25 cellular contexts compared by ENCODE assay signal in the genomic region with DNA sequence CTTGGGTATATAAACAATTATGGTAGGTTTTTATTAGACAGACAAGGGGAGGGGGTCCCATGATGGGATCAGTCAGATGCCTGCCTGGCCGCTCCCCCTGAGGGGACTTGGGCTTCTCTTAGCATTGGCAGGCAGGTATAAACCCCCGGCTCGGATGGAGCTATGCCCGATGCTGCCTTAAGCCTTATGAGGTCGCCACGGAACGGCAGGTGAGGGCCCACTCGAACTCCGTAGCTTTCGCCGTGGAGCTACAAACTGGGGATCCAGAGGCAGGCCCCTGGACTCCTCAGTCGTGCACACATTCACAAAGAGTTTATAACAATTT.
DNase-seq lines count a peak whose midpoint lies in the region; ATAC-seq and TF ChIP-seq lines count a peak whose summit lies in the region.
"Had no signal": no experiment of that assay in that cellular context is flagged by ENCODE, and none has a peak within 500 bp of the region (broad histone marks: within the 10 kb centered on the region; RNA-seq: fewer than 3 reads in every experiment).

No MANE protein-coding gene starts in this region.

- H3K9ac ChIP-seq in ES-I3 (ENCODE audit: low read depth, low read length) = peak overlapping the region; percentile 44; the same call in 1 of the 2 replicates
- peak overlapping the region; percentile 57 for H3K9ac ChIP-seq in mesendoderm (ENCODE audit: low read length)

- WGBS in mesendoderm (ENCODE audit: extremely low coverage, insufficient coverage, low lambda C conversion rate) = no CpG with 5 or more reads among the region's 12 CpGs
- 4% methylated on average over 12 of the region's 12 CpGs for WGBS in suprapubic skin

- no peaks in the 10 kb centered on the region for H3K9me3 ChIP-seq in ES-I3 (ENCODE audit: control insufficient read depth, insufficient read depth, low read length)
- no peaks in the 10 kb centered on the region for H3K9me3 ChIP-seq in suprapubic skin
- H3K9me3 ChIP-seq: colonic mucosa, ovary, right atrium auricular region, transverse colon had no signal

- no peak overlapping the region for H3K4ac ChIP-seq in mesendoderm (ENCODE audit: low read depth, low read length)

- H3K4me3 ChIP-seq in mesendoderm (ENCODE audit: low read length) (no peak overlapping the region), suprapubic skin (no peak overlapping the region)
- H3K4me3 ChIP-seq: colonic mucosa, ovary, right atrium auricular region, stomach, transverse colon had no signal

- no peak overlapping the region for H2BK15ac ChIP-seq in mesendoderm (replicated peaks; ENCODE audit: low read depth)

- no peak overlapping the region for H2BK5ac ChIP-seq in mesendoderm (ENCODE audit: low read length)

- H3K56ac ChIP-seq in mesendoderm (ENCODE audit: low read length) = peak overlapping the region; percentile 73

- H3K4me3 Mint-ChIP-seq in T-helper 2 cell treated with Interferon-gamma antibody and Interleukin-4, amounts not matched to agents 5 μg/mL and 100 μg/mL, for 36 hours = peak overlapping the region; percentile 54
- no peak overlapping the region for H3K4me3 Mint-ChIP-seq in activated T-helper 2 cell treated with anti-CD3 and anti-CD28 coated beads, Interferon-gamma antibody, Interleukin-2, Interleukin-4, amounts not matched to agents 10 μg/mL and 5 μg/mL and 100 μg/mL, durations not matched to agents 14 hours and 24 hours and 36 hours (ENCODE audit: low read depth)

- no peak for DNase-seq in T-helper 2 cell treated with Interferon-gamma antibody and Interleukin-4, amounts not matched to agents 5 μg/mL and 100 μg/mL, for 36 hours (ENCODE audit: low spot score)
- DNase-seq in T-helper 2 cell (no peak), mesendoderm (no peak), suprapubic skin (ENCODE audit: low spot score in 2 of 2) (no peak), cerebellum (ENCODE audit: low spot score) (no peak)
- DNase-seq in activated T-helper 2 cell treated with anti-CD3 and anti-CD28 coated beads, Interferon-gamma antibody, Interleukin-2, Interleukin-4, amounts not matched to agents 10 μg/mL and 5 μg/mL and 100 μg/mL, durations not matched to agents 14 hours and 24 hours and 36 hours (ENCODE audit: low spot score) = no peak
- DNase-seq: 8988T; activated CD4-positive, alpha-beta T cell treated with anti-CD3 and anti-CD28 coated beads for 48 hours; activated T-cell treated with anti-CD3 and anti-CD28 coated beads for 4 hours; colonic mucosa; DMS79 treated with DMSO at 0.1 percent for 48 hours; IMR-90; natural killer cell; NCI-H2081 treated with DMSO at 0.1 percent for 48 hours; NCI-H82; OCI-M1; ovary; stimulated activated CD4-positive, alpha-beta T cell treated with anti-CD3 and anti-CD28 coated beads, Interleukin-4, amount 100 ng/mL, for 24 hours; stomach; transverse colon had no signal

- no peaks in the 10 kb centered on the region for H3K79me1 ChIP-seq in mesendoderm (ENCODE audit: low read length)

- H3K23ac ChIP-seq in mesendoderm (ENCODE audit: low read length) = no peak overlapping the region

- H3K27me3 ChIP-seq in mesendoderm (ENCODE audit: insufficient read depth, low read length, poor library complexity) (peaks cover 51% of the 10 kb centered on the region), suprapubic skin (peaks cover 100% of the 10 kb centered on the region)
- H3K27me3 ChIP-seq: ovary had no signal

- no peak overlapping the region for H2AK5ac ChIP-seq in mesendoderm (ENCODE audit: low read length)

- no peak for TF ChIP-seq POLR2A in suprapubic skin (IDR thresholded peaks at IDR 0.05)

- H3K18ac ChIP-seq in mesendoderm (ENCODE audit: low read length) = peak overlapping the region; percentile 95

- no peak overlapping the region for H3K27ac ChIP-seq in mesendoderm (ENCODE audit: low read depth, low read length)
- H3K27ac ChIP-seq in suprapubic skin = no peak overlapping the region
- H3K27ac ChIP-seq: colonic mucosa, ovary, right atrium auricular region, stomach, transverse colon had no signal

- H3K36me3 Mint-ChIP-seq in T-helper 2 cell treated with Interferon-gamma antibody and Interleukin-4, amounts not matched to agents 5 μg/mL and 100 μg/mL, for 36 hours (ENCODE audit: low read depth) = peaks cover 6% of the 10 kb centered on the region
- peaks cover 10% of the 10 kb centered on the region for H3K36me3 Mint-ChIP-seq in activated T-helper 2 cell treated with anti-CD3 and anti-CD28 coated beads, Interferon-gamma antibody, Interleukin-2, Interleukin-4, amounts not matched to agents 10 μg/mL and 5 μg/mL and 100 μg/mL, durations not matched to agents 14 hours and 24 hours and 36 hours (ENCODE audit: low read depth)
- H3K36me3 Mint-ChIP-seq: brain had no signal

- peak overlapping the region; percentile 73 for H3K27ac Mint-ChIP-seq in T-helper 2 cell treated with Interferon-gamma antibody and Interleukin-4, amounts not matched to agents 5 μg/mL and 100 μg/mL, for 36 hours
- peak overlapping the region; percentile 36 for H3K27ac Mint-ChIP-seq in activated T-helper 2 cell treated with anti-CD3 and anti-CD28 coated beads, Interferon-gamma antibody, Interleukin-2, Interleukin-4, amounts not matched to agents 10 μg/mL and 5 μg/mL and 100 μg/mL, durations not matched to agents 14 hours and 24 hours and 36 hours
- H3K27ac Mint-ChIP-seq: brain had no signal

- H3K36me3 ChIP-seq in ES-I3 (ENCODE audit: insufficient read depth, low read length) (no peaks in the 10 kb centered on the region), mesendoderm (ENCODE audit: control insufficient read depth, insufficient read depth, low read length) (no peaks in the 10 kb centered on the region), suprapubic skin (no peaks in the 10 kb centered on the region)
- H3K36me3 ChIP-seq: colonic mucosa, ovary, right atrium auricular region, stomach, transverse colon had no signal

- no peak for ATAC-seq in GM19452 (IDR thresholded peaks at IDR 0.05; ENCODE audit: unreplicated experiment)
- ATAC-seq: natural killer cell, Right ventricle myocardium inferior had no signal

- intact Hi-C loops in activated T-helper 2 cell treated with anti-CD3 and anti-CD28 coated beads, Interferon-gamma antibody, Interleukin-2, Interleukin-4, amounts not matched to agents 10 μg/mL and 5 μg/mL and 100 μg/mL, durations not matched to agents 14 hours and 24 hours and 36 hours (cut with micrococcal nuclease) = loop anchor here (10.0 kb wide), 2 partner anchors 80 to 1480 kb away; no protein-coding TSS in a partner anchor

- H3K4me2 ChIP-seq in mesendoderm (ENCODE audit: low read length) = peak overlapping the region; percentile 49

- TF ChIP-seq EP300 in suprapubic skin (IDR thresholded peaks at IDR 0.05) = no peak

- TF ChIP-seq CTCF in suprapubic skin (IDR thresholded peaks at IDR 0.05) = no peak

- H4K8ac ChIP-seq in mesendoderm (ENCODE audit: low read depth, low read length) = no peak overlapping the region

- H3K4me1 Mint-ChIP-seq in T-helper 2 cell treated with Interferon-gamma antibody and Interleukin-4, amounts not matched to agents 5 μg/mL and 100 μg/mL, for 36 hours (ENCODE audit: low read depth) = peaks cover 5% of the 10 kb centered on the region
- peaks cover 5% of the 10 kb centered on the region for H3K4me1 Mint-ChIP-seq in activated T-helper 2 cell treated with anti-CD3 and anti-CD28 coated beads, Interferon-gamma antibody, Interleukin-2, Interleukin-4, amounts not matched to agents 10 μg/mL and 5 μg/mL and 100 μg/mL, durations not matched to agents 14 hours and 24 hours and 36 hours (ENCODE audit: low read depth)

- H3K4me1 ChIP-seq in ES-I3 (ENCODE audit: insufficient read depth, low read length) (peaks cover 27% of the 10 kb centered on the region), mesendoderm (ENCODE audit: control insufficient read depth, low read depth, low read length) (peaks cover 4% of the 10 kb centered on the region), suprapubic skin (no peaks in the 10 kb centered on the region)
- H3K4me1 ChIP-seq: colonic mucosa, right atrium auricular region had no signal

- no peaks in the 10 kb centered on the region for H3K79me2 ChIP-seq in mesendoderm (ENCODE audit: control insufficient read depth, insufficient read depth, low read length)

- peaks cover 90% of the 10 kb centered on the region for H3K27me3 Mint-ChIP-seq in T-helper 2 cell treated with Interferon-gamma antibody and Interleukin-4, amounts not matched to agents 5 μg/mL and 100 μg/mL, for 36 hours (ENCODE audit: low read depth)
- H3K27me3 Mint-ChIP-seq in activated T-helper 2 cell treated with anti-CD3 and anti-CD28 coated beads, Interferon-gamma antibody, Interleukin-2, Interleukin-4, amounts not matched to agents 10 μg/mL and 5 μg/mL and 100 μg/mL, durations not matched to agents 14 hours and 24 hours and 36 hours (ENCODE audit: low read depth) = peaks cover 85% of the 10 kb centered on the region

- H4K5ac ChIP-seq in mesendoderm (ENCODE audit: low read length) = no peak overlapping the region

- no peak overlapping the region for H2BK120ac ChIP-seq in mesendoderm (ENCODE audit: low read depth, low read length)

- H3K9me3 Mint-ChIP-seq in T-helper 2 cell treated with Interferon-gamma antibody and Interleukin-4, amounts not matched to agents 5 μg/mL and 100 μg/mL, for 36 hours = no peaks in the 10 kb centered on the region
- peaks cover 22% of the 10 kb centered on the region for H3K9me3 Mint-ChIP-seq in activated T-helper 2 cell treated with anti-CD3 and anti-CD28 coated beads, Interferon-gamma antibody, Interleukin-2, Interleukin-4, amounts not matched to agents 10 μg/mL and 5 μg/mL and 100 μg/mL, durations not matched to agents 14 hours and 24 hours and 36 hours
